ENCODE assay signal across 1 cellular context in the genomic region with DNA sequence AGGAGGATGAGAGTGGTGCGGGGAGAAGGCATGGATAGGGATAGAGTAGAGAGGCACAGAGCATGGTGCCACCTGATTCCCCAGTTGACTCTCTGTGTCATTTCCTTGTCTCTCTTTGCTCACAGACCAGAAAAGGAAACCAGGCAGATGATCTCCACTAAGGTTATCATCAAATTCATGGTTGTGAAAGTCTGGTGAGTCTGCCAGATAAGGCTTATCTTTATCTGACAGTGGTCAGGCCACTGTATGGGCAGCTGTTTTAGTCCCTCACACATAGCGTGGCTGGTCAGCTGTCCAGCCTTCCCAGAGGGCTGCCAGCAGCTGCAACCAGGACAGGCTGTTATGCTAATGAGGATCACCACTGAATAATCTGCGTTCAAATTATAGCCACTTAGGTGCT.
A peak's percentile ranks its signal among the peaks of the same experiment; 100 is the strongest.
TF ChIP-seq lines count a peak whose summit lies in the region.

No MANE protein-coding gene starts in this region.

TF ChIP-seq in K562, 482 proteins besides CTCF, POLR2A, EP300 and RAD21 (continued from another document):
- TF ChIP-seq ZNF449 (CRISPR knock-in tag; IDR thresholded peaks at IDR 0.05) (peak; percentile 81; the same call in 1 of the 2 replicates), MEF2D (tag; conservative IDR thresholded peaks at IDR 0.05; ENCODE audit: low read depth) (no peak; the same call in 1 of the 2 replicates), RBM34 (IDR thresholded peaks at IDR 0.05; ENCODE audit: borderline replicate concordance, insufficient read depth, low read length) (no peak), ZKSCAN3 (CRISPR knock-in tag; IDR thresholded peaks at IDR 0.05) (no peak), SREBF2 (CRISPR knock-in tag; IDR thresholded peaks at IDR 0.05) (no peak), ZBTB33 (CRISPR knock-in tag; IDR thresholded peaks at IDR 0.05) (no peak), CBX3 (IDR thresholded peaks at IDR 0.05; ENCODE audit: borderline replicate concordance in 1 of 2, low read length in 2 of 2) (no peak), DNMT1 (IDR thresholded peaks at IDR 0.05) (no peak), ZNF174 (CRISPR knock-in tag; IDR thresholded peaks at IDR 0.05) (no peak), ZBTB5 (IDR thresholded peaks at IDR 0.05) (no peak), MYC (IDR thresholded peaks at IDR 0.05; ENCODE audit: low read depth, low read length) (peak; percentile 48; the same call in 1 of the 2 replicates), MYC (CRISPR knock-in tag; IDR thresholded peaks at IDR 0.05; ENCODE audit: borderline replicate concordance, low read depth) (no peak), CCNT2 (IDR thresholded peaks at IDR 0.05; ENCODE audit: borderline replicate concordance, extremely low read depth, insufficient read length, low read depth, low read length) (peak; percentile 23), ZNF507 (tag; conservative IDR thresholded peaks at IDR 0.05) (no peak), KHSRP (IDR thresholded peaks at IDR 0.05) (peak; percentile 38; the same call in 1 of the 2 replicates), GATA2 (CRISPR knock-in tag; IDR thresholded peaks at IDR 0.05) (peak; percentile 69), BDP1 (IDR thresholded peaks at IDR 0.05; ENCODE audit: insufficient read depth, insufficient read length) (no peak), CBFA2T2 (conservative IDR thresholded peaks at IDR 0.05) (peak; percentile 95)
- TF ChIP-seq, protein P1, sequence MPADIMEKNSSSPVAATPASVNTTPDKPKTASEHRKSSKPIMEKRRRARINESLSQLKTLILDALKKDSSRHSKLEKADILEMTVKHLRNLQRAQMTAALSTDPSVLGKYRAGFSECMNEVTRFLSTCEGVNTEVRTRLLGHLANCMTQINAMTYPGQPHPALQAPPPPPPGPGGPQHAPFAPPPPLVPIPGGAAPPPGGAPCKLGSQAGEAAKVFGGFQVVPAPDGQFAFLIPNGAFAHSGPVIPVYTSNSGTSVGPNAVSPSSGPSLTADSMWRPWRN (IDR thresholded peaks at IDR 0.05; ENCODE audit: low read depth): peak; percentile 85
- TF ChIP-seq, protein P2, sequence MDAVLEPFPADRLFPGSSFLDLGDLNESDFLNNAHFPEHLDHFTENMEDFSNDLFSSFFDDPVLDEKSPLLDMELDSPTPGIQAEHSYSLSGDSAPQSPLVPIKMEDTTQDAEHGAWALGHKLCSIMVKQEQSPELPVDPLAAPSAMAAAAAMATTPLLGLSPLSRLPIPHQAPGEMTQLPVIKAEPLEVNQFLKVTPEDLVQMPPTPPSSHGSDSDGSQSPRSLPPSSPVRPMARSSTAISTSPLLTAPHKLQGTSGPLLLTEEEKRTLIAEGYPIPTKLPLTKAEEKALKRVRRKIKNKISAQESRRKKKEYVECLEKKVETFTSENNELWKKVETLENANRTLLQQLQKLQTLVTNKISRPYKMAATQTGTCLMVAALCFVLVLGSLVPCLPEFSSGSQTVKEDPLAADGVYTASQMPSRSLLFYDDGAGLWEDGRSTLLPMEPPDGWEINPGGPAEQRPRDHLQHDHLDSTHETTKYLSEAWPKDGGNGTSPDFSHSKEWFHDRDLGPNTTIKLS (IDR thresholded peaks at IDR 0.05; ENCODE audit: borderline replicate concordance, low read depth): no peak
